Comparison of ENCODE assay signal across 17 cellular contexts in the genomic region with DNA sequence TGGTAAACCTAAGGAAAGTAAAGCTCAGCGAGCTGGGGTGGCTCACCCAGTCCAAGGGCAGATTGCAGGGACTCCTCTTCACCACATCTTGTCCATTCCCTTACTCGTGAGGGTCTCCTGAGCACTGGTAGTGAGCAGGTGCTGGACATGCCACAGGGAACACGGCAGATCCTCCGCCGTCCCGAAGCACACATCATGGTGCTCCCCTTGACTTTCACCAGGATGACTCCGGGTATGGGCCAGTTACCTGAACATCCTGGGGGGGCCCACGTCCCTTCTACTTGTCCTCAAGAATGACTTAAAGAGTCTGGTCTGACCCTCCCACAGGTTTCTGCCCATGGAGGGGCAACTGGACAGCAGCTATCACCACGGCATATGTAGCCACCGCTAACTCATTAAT. TPM values are rescaled to one million over a fixed set of nuclear protein-coding genes. Genes with fewer than 3 reads are reported as not detected.
"Had no signal": no experiment of that assay in that cellular context is flagged by ENCODE, and none has a peak within 500 bp of the region (broad histone marks: within the 10 kb centered on the region; RNA-seq: fewer than 3 reads in every experiment).

No MANE protein-coding gene starts in this region.

- H3K9me3 Mint-ChIP-seq: activated CD4-positive, alpha-beta memory T cell treated with anti-CD3 and anti-CD28 coated beads for 36 hours; activated naive CD8-positive, alpha-beta T cell treated with anti-CD3 and anti-CD28 coated beads for 36 hours; activated T-cell treated with anti-CD3 and anti-CD28 coated beads, Interleukin-2, amount 50 U/mL, for 4 hours; brain; naive B cell; stimulated activated memory B cell treated with anti-CD40 and anti-IgM and Interleukin-4, amounts not matched to agents 10 μg/mL and 1 μg/mL and 100 μg/mL, for 72 hours had no signal

- DNase-seq: activated CD4-positive, alpha-beta memory T cell treated with anti-CD3 and anti-CD28 coated beads for 36 hours; activated CD4-positive, alpha-beta T cell treated with anti-CD3 and anti-CD28 coated beads for 1 hour; activated CD8-positive, alpha-beta memory T cell treated with anti-CD3 and anti-CD28 coated beads, Interleukin-2, amount 10 ng/mL, durations not matched to agents 7 days and 5 days; activated gamma-delta T cell; activated naive CD8-positive, alpha-beta T cell treated with anti-CD3 and anti-CD28 coated beads for 36 hours; activated T-cell treated with anti-CD3 and anti-CD28 coated beads, Interleukin-2, amount 50 U/mL, for 4 hours; effector CD8-positive, alpha-beta T cell; foreskin keratinocyte; naive B cell; SW 1271 had no signal

- ATAC-seq: activated CD8-positive, alpha-beta memory T cell treated with anti-CD3 and anti-CD28 coated beads, Interleukin-2, amount 10 ng/mL, durations not matched to agents 7 days and 5 days; activated T-cell treated with anti-CD3 and anti-CD28 coated beads, Interleukin-2, amount 50 U/mL, for 4 hours; foreskin keratinocyte; stimulated activated memory B cell treated with anti-CD40 and anti-IgM and Interleukin-4, amounts not matched to agents 10 μg/mL and 1 μg/mL and 100 μg/mL, for 72 hours had no signal

- H3K4me1 Mint-ChIP-seq: activated CD8-positive, alpha-beta memory T cell treated with anti-CD3 and anti-CD28 coated beads, Interleukin-2, amount 10 ng/mL, durations not matched to agents 7 days and 5 days; brain had no signal

- H3K4me1 ChIP-seq: foreskin keratinocyte, prostate gland, tibial artery, vagina had no signal

- H3K27me3 Mint-ChIP-seq: activated CD4-positive, alpha-beta memory T cell treated with anti-CD3 and anti-CD28 coated beads for 36 hours; activated CD8-positive, alpha-beta memory T cell treated with anti-CD3 and anti-CD28 coated beads, Interleukin-2, amount 10 ng/mL, durations not matched to agents 7 days and 5 days; activated naive CD8-positive, alpha-beta T cell treated with anti-CD3 and anti-CD28 coated beads for 36 hours; brain; naive B cell; stimulated activated memory B cell treated with anti-CD40 and anti-IgM and Interleukin-4, amounts not matched to agents 10 μg/mL and 1 μg/mL and 100 μg/mL, for 72 hours had no signal

- H3K4me3 ChIP-seq: prostate gland, tibial artery, vagina had no signal

- H3K27me3 ChIP-seq: foreskin keratinocyte, neutrophil, tibial artery, vagina had no signal

- H3K4me3 Mint-ChIP-seq: activated CD4-positive, alpha-beta memory T cell treated with anti-CD3 and anti-CD28 coated beads for 36 hours; activated CD8-positive, alpha-beta memory T cell treated with anti-CD3 and anti-CD28 coated beads, Interleukin-2, amount 10 ng/mL, durations not matched to agents 7 days and 5 days; activated naive CD8-positive, alpha-beta T cell treated with anti-CD3 and anti-CD28 coated beads for 36 hours; activated T-cell treated with anti-CD3 and anti-CD28 coated beads, Interleukin-2, amount 50 U/mL, for 4 hours; brain; naive B cell; stimulated activated memory B cell treated with anti-CD40 and anti-IgM and Interleukin-4, amounts not matched to agents 10 μg/mL and 1 μg/mL and 100 μg/mL, for 72 hours had no signal

- H3K36me3 ChIP-seq: prostate gland had no signal

- H3K27ac ChIP-seq: foreskin keratinocyte, neutrophil, prostate gland, tibial artery, vagina had no signal

- H3K36me3 Mint-ChIP-seq: activated naive CD8-positive, alpha-beta T cell treated with anti-CD3 and anti-CD28 coated beads for 36 hours; naive B cell had no signal

- H3K9me3 ChIP-seq: neutrophil, prostate gland, tibial artery, vagina had no signal

- H3K27ac Mint-ChIP-seq: activated CD4-positive, alpha-beta memory T cell treated with anti-CD3 and anti-CD28 coated beads for 36 hours; activated CD8-positive, alpha-beta memory T cell treated with anti-CD3 and anti-CD28 coated beads, Interleukin-2, amount 10 ng/mL, durations not matched to agents 7 days and 5 days; activated naive CD8-positive, alpha-beta T cell treated with anti-CD3 and anti-CD28 coated beads for 36 hours; brain; stimulated activated memory B cell treated with anti-CD40 and anti-IgM and Interleukin-4, amounts not matched to agents 10 μg/mL and 1 μg/mL and 100 μg/mL, for 72 hours had no signal

RNA-seq across cellular contexts. Expression of a gene that starts 42.4 kb away (rescaled TPM):
- total RNA-seq: SK-MEL-5 had no signal
